In the genomic region with DNA sequence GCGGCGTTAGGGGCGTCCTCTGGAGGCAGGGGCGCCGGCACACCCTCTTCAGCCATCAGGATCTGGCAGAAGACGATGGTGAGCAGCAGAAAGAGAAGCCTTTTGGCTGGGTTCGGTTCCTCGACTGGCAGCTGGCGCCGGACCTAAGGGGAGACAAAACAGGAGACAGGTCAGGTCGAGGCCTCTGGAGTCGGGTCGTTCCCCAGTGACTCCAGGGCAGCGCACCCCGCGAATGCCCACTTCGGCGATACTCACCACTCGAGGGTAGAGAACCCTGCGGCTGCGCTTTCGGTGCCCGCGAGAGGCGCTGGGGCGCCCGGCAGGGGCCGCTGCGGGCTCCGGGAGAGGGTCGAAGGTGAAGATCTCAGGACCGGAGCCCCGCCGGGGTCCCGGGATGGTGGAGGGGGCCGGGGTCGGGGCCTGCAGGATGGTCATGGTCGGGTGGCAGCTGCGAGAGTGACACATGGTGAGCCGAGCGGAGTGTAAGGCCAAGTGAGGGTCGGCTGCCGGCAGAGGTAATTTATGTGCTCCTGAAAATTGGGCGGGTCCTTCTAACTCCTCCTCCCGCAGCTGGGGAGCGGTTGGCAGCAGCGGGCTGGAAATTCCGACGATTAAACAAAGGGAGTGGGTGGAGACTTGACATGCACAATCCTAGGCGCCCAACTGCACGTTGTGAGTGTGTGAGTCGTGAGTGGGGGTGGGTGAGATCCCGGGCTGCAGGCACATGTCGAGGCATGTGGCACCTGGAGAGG, we compare ENCODE assay signal across 8 cellular contexts. TPM values are rescaled to one million over a fixed set of nuclear protein-coding genes. Genes with fewer than 3 reads are reported as not detected.
DNase-seq lines count a peak whose midpoint lies in the region; ATAC-seq and TF ChIP-seq lines count a peak whose summit lies in the region.

A gene with protein sequence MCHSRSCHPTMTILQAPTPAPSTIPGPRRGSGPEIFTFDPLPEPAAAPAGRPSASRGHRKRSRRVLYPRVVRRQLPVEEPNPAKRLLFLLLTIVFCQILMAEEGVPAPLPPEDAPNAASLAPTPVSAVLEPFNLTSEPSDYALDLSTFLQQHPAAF (minus strand): TSS at position 494 of the 752 bp plus-strand sequence. CDS start 29 bp downstream, at position 465.

- ATAC-seq in GM21528 (IDR thresholded peaks at IDR 0.05; ENCODE audit: low FRiP score, unreplicated experiment) = peak; percentile 42
- ATAC-seq in left colon = peak; percentile 44
- ATAC-seq in HG02852 (IDR thresholded peaks at IDR 0.05; ENCODE audit: unreplicated experiment) = no peak

- H3K27me3 ChIP-seq in colonic mucosa = no peaks in the 10 kb centered on the region

- H3K9ac ChIP-seq in colonic mucosa (ENCODE audit: low read depth in 2 of 2, low read length in 2 of 2) = peak within 1 kb of the TSS; percentile 91 to 94

- DNase-seq in Ammon's horn (ENCODE audit: low spot score) (peak; percentile 82), NCI-H2171 (lab: John Stamatoyannopoulos, UW) (peak; percentile 77), colonic mucosa (peak; percentile 93), left colon (peak; percentile 91 to 94)
- peak; percentile 82 to 88 for DNase-seq in activated CD4-positive, alpha-beta T cell treated with anti-CD3 and anti-CD28 coated beads for 24 hours (ENCODE audit: low read depth in 2 of 2)
- DNase-seq in stimulated activated CD4-positive, alpha-beta T cell treated with anti-CD3 and anti-CD28 coated beads, Interleukin-1b, Interleukin-23, amount 100 ng/mL, for 1 hour (ENCODE audit: low read depth in 2 of 2) = peak; percentile 52 to 87

- H3K27ac ChIP-seq in colonic mucosa = peak within 1 kb of the TSS; percentile 98

- TF ChIP-seq CTCF in colonic mucosa (IDR thresholded peaks at IDR 0.05) = peak; percentile 40

- no peaks in the 10 kb centered on the region for H3K9me3 ChIP-seq in colonic mucosa

- peaks cover 18% of the 10 kb centered on the region for H3K4me1 ChIP-seq in colonic mucosa

- intact Hi-C loops in colonic mucosa (cut with DNase I) = loop anchor here (5.0 kb wide), 3 partner anchors 38 to 133 kb away; no protein-coding TSS in a partner anchor
- intact Hi-C loops in left colon (cut with DNase I, micrococcal nuclease) = loop anchor here in 1 of 2 donors (5.0 kb wide), 2 partner anchors 67 to 133 kb away; no protein-coding TSS in a partner anchor

- H3K4me3 ChIP-seq in colonic mucosa = peak within 1 kb of the TSS; percentile 81

- H3K36me3 ChIP-seq in colonic mucosa = peaks cover 12% of the 10 kb centered on the region

RNA-seq across cellular contexts. Expression of the gene that starts here (rescaled TPM):
- total RNA-seq in colonic mucosa (10 to 100 TPM; 47.2 to 92.8 TPM), left colon (100 to 1,000 TPM in 1 of 2 donors, 10 to 100 TPM in 1; 70.9 to 169 TPM)
